ENCODE assay signal across 34 cellular contexts in the genomic region with DNA sequence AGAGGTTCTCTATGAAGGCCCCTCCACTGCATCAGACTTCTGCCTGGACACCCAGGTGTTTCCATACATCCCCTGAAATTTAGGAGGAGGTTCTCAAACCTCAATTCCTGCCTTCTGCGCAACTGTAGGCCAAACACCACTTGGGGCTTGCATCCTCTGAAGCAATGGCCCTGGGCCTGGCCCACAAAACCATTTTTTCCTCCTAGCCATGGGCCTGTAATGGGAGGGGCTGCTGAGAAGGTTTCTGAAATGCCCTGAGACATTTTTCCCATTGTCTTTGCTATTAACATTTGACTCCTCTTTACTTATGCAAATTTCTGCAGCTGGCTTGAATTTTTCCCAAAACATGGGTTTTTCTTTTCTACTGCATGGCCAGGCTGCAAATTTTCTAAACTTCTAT. TPM values are rescaled to one million over a fixed set of nuclear protein-coding genes. Genes with fewer than 3 reads are reported as not detected.
DNase-seq lines count a peak whose midpoint lies in the region; ATAC-seq and TF ChIP-seq lines count a peak whose summit lies in the region.
"Had no signal": no experiment of that assay in that cellular context is flagged by ENCODE, and none has a peak within 500 bp of the region (broad histone marks: within the 10 kb centered on the region; RNA-seq: fewer than 3 reads in every experiment).

No MANE protein-coding gene starts in this region.

- 95% methylated on average over 1 of the region's 1 CpG for WGBS in smooth muscle cell (ENCODE audit: low lambda C conversion rate)

- H3K4me2 ChIP-seq in GM23338 (0 out of 2 replicates have a peak overlapping the region, but pooled peaks have one; percentile 14), smooth muscle cell (no peak overlapping the region)
- H3K4me2 ChIP-seq: A549 had no signal

- H3K36me3 Mint-ChIP-seq in activated T-cell treated with anti-CD3 and anti-CD28 coated beads, Interleukin-2, amount 50 U/mL, for 24 hours (ENCODE audit: low read depth) = peaks cover 20% of the 10 kb centered on the region
- H3K36me3 Mint-ChIP-seq in GM23338 (ENCODE audit: low read depth) = peaks cover 14% of the 10 kb centered on the region; the same call in 2 of the 3 replicates
- H3K36me3 Mint-ChIP-seq in activated naive CD8-positive, alpha-beta T cell treated with anti-CD3 and anti-CD28 coated beads for 36 hours = peaks cover 43% of the 10 kb centered on the region
- H3K36me3 Mint-ChIP-seq in stimulated activated memory B cell treated with anti-CD40 and anti-IgM and Interleukin-4, amounts not matched to agents 10 μg/mL and 1 μg/mL and 100 μg/mL, for 72 hours = peaks cover 21% of the 10 kb centered on the region

- no peak overlapping the region for H3K9ac ChIP-seq in smooth muscle cell (ENCODE audit: low read depth)

- TF ChIP-seq CTCF in GM23338 (conservative IDR thresholded peaks at IDR 0.05; ENCODE audit: low read depth in 2 of 2) = no peak
- TF ChIP-seq CTCF in smooth muscle cell (IDR thresholded peaks at IDR 0.05; ENCODE audit: borderline replicate concordance, insufficient read depth, poor library complexity, severe bottlenecking) = no peak

- H3K27ac ChIP-seq in GM23338 (ENCODE audit: low read depth) (no peak overlapping the region; the same call in 1 of the 2 replicates), smooth muscle cell (ENCODE audit: low read depth) (no peak overlapping the region)
- H3K27ac ChIP-seq: A549, adrenal gland, body of pancreas, gastrocnemius medialis, prostate gland, thyroid gland, vagina had no signal

- peaks cover 29% of the 10 kb centered on the region for H3K9me2 ChIP-seq in GM23338 (ENCODE audit: insufficient read depth)

- peak overlapping the region; percentile 92 for H3K27ac Mint-ChIP-seq in activated T-cell treated with anti-CD3 and anti-CD28 coated beads, Interleukin-2, amount 50 U/mL, for 24 hours
- H3K27ac Mint-ChIP-seq in GM23338 = no peak overlapping the region; the same call in 1 of the 2 replicates
- peak overlapping the region; percentile 91 for H3K27ac Mint-ChIP-seq in activated naive CD8-positive, alpha-beta T cell treated with anti-CD3 and anti-CD28 coated beads for 36 hours
- peak overlapping the region; percentile 98 for H3K27ac Mint-ChIP-seq in stimulated activated memory B cell treated with anti-CD40 and anti-IgM and Interleukin-4, amounts not matched to agents 10 μg/mL and 1 μg/mL and 100 μg/mL, for 72 hours

- H3K27me3 Mint-ChIP-seq in activated T-cell treated with anti-CD3 and anti-CD28 coated beads, Interleukin-2, amount 50 U/mL, for 24 hours = no peaks in the 10 kb centered on the region
- peaks cover 2% of the 10 kb centered on the region for H3K27me3 Mint-ChIP-seq in GM23338 (ENCODE audit: insufficient read depth, low read depth, poor library complexity)
- H3K27me3 Mint-ChIP-seq in activated naive CD8-positive, alpha-beta T cell treated with anti-CD3 and anti-CD28 coated beads for 36 hours = no peaks in the 10 kb centered on the region
- no peaks in the 10 kb centered on the region for H3K27me3 Mint-ChIP-seq in stimulated activated memory B cell treated with anti-CD40 and anti-IgM and Interleukin-4, amounts not matched to agents 10 μg/mL and 1 μg/mL and 100 μg/mL, for 72 hours

- H3K4me3 Mint-ChIP-seq in activated T-cell treated with anti-CD3 and anti-CD28 coated beads, Interleukin-2, amount 50 U/mL, for 24 hours = no peak overlapping the region
- H3K4me3 Mint-ChIP-seq in GM23338 = no peak overlapping the region
- H3K4me3 Mint-ChIP-seq in activated naive CD8-positive, alpha-beta T cell treated with anti-CD3 and anti-CD28 coated beads for 36 hours = no peak overlapping the region
- no peak overlapping the region for H3K4me3 Mint-ChIP-seq in stimulated activated memory B cell treated with anti-CD40 and anti-IgM and Interleukin-4, amounts not matched to agents 10 μg/mL and 1 μg/mL and 100 μg/mL, for 72 hours
- H3K4me3 Mint-ChIP-seq: activated T-helper 1 cell treated with anti-CD3 and anti-CD28 coated beads, Interleukin-12 subunit alpha, Interleukin-12 subunit beta, Interleukin-2, Interleukin-4 antibody, amounts not matched to agents 30 ng/mL and 10 ng/mL and 1 ng/mL, durations not matched to agents 14 hours and 24 hours and 36 hours had no signal

- H3K36me3 ChIP-seq in GM23338 (ENCODE audit: insufficient read depth) (no peaks in the 10 kb centered on the region), smooth muscle cell (ENCODE audit: low read depth) (no peaks in the 10 kb centered on the region)
- H3K36me3 ChIP-seq: adrenal gland, BE2C, gastrocnemius medialis, prostate gland, thyroid gland, vagina had no signal

- no peaks in the 10 kb centered on the region for H3K9me3 ChIP-seq in smooth muscle cell (replicated peaks; ENCODE audit: low read depth)
- H3K9me3 ChIP-seq: A549, adrenal gland, BE2C, body of pancreas, gastrocnemius medialis, prostate gland, thyroid gland, vagina had no signal

- ATAC-seq in GM23338 = no peak
- no peak for ATAC-seq in stimulated activated memory B cell treated with anti-CD40 and anti-IgM and Interleukin-4, amounts not matched to agents 10 μg/mL and 1 μg/mL and 100 μg/mL, for 72 hours
- ATAC-seq: A549, body of pancreas, gastrocnemius medialis, HCT116, K562, left colon, sciatic nerve had no signal

- no peak for DNase-seq in activated T-cell treated with anti-CD3 and anti-CD28 coated beads, Interleukin-2, amount 50 U/mL, for 24 hours
- DNase-seq in activated T-cell treated with anti-CD3 and anti-CD28 coated beads for 4 hours (no peak), GM23338 (ENCODE audit: low spot score) (peak; percentile 38), NCI-H2107 treated with DMSO at 0.1 percent for 48 hours (lab: John Stamatoyannopoulos, UW; ENCODE audit: unreplicated experiment) (no peak), NCI-H2107 (lab: John Stamatoyannopoulos, UW) (no peak), smooth muscle cell (lab: John Stamatoyannopoulos, UW; ENCODE audit: unreplicated experiment) (no peak)
- no peak for DNase-seq in activated naive CD8-positive, alpha-beta T cell treated with anti-CD3 and anti-CD28 coated beads for 36 hours
- DNase-seq: adrenal gland; BE2C; body of pancreas; Calu3; dermis blood vessel endothelial cell; DMS79 treated with DMSO at 0.1 percent for 48 hours; gastrocnemius medialis; GF-D8; left colon; mammary epithelial cell; NCI-H1105; NCI-H2029 treated with DMSO at 0.1 percent for 48 hours; NCI-H226; NCI-H748 treated with DMSO at 0.1 percent for 48 hours; RPMI8226; stimulated activated CD4-positive, alpha-beta T cell treated with anti-CD3 and anti-CD28 coated beads, Interleukin-4, amount 100 ng/mL, for 24 hours; stimulated activated naive CD4-positive, alpha-beta T cell treated with Interleukin-2 at 50 U/mL for 16 hours; T-helper 1 cell; thyroid gland had no signal

- no peaks in the 10 kb centered on the region for H3K27me3 ChIP-seq in GM23338 (ENCODE audit: insufficient read depth)
- no peaks in the 10 kb centered on the region for H3K27me3 ChIP-seq in smooth muscle cell (ENCODE audit: low read depth)
- H3K27me3 ChIP-seq: adrenal gland, BE2C, body of pancreas, gastrocnemius medialis, thyroid gland, vagina had no signal

- H4K20me1 ChIP-seq in GM23338 (replicated peaks; ENCODE audit: insufficient read depth) (no peaks in the 10 kb centered on the region), smooth muscle cell (ENCODE audit: low read depth) (no peaks in the 10 kb centered on the region)

- H3K4me1 ChIP-seq in GM23338 (ENCODE audit: insufficient read depth) = peaks cover 15% of the 10 kb centered on the region
- peaks cover 3% of the 10 kb centered on the region for H3K4me1 ChIP-seq in smooth muscle cell (ENCODE audit: low read depth)
- H3K4me1 ChIP-seq: A549, adrenal gland, body of pancreas, gastrocnemius medialis, prostate gland, thyroid gland, vagina had no signal

- H3F3A ChIP-seq in GM23338 (replicated peaks; ENCODE audit: low read depth) (no peaks in the 10 kb centered on the region), smooth muscle cell (ENCODE audit: low read depth) (no peaks in the 10 kb centered on the region)

- H3K9me3 Mint-ChIP-seq in activated T-cell treated with anti-CD3 and anti-CD28 coated beads, Interleukin-2, amount 50 U/mL, for 24 hours = peaks cover 12% of the 10 kb centered on the region
- H3K9me3 Mint-ChIP-seq in GM23338 = peaks cover 11% of the 10 kb centered on the region; the same call in 2 of the 3 replicates
- peaks cover 18% of the 10 kb centered on the region for H3K9me3 Mint-ChIP-seq in activated naive CD8-positive, alpha-beta T cell treated with anti-CD3 and anti-CD28 coated beads for 36 hours
- H3K9me3 Mint-ChIP-seq in stimulated activated memory B cell treated with anti-CD40 and anti-IgM and Interleukin-4, amounts not matched to agents 10 μg/mL and 1 μg/mL and 100 μg/mL, for 72 hours = peaks cover 9% of the 10 kb centered on the region

- H2AFZ ChIP-seq in GM23338 = peak overlapping the region; percentile 43; the same call in 1 of the 2 replicates
- no peak overlapping the region for H2AFZ ChIP-seq in smooth muscle cell (ENCODE audit: low read depth)

- H3K79me2 ChIP-seq in GM23338 (replicated peaks; ENCODE audit: insufficient read depth) (no peaks in the 10 kb centered on the region), smooth muscle cell (ENCODE audit: low read depth) (no peaks in the 10 kb centered on the region)

- H3K4me3 ChIP-seq in GM23338 (no peak overlapping the region), smooth muscle cell (no peak overlapping the region)
- H3K4me3 ChIP-seq: A549, adrenal gland, body of pancreas, gastrocnemius medialis, K562, prostate gland, thyroid gland, vagina had no signal

- peaks cover 86% of the 10 kb centered on the region for H3K4me1 Mint-ChIP-seq in activated T-cell treated with anti-CD3 and anti-CD28 coated beads, Interleukin-2, amount 50 U/mL, for 24 hours (ENCODE audit: low read depth)
- peaks cover 22% of the 10 kb centered on the region for H3K4me1 Mint-ChIP-seq in GM23338
- peaks cover 81% of the 10 kb centered on the region for H3K4me1 Mint-ChIP-seq in activated naive CD8-positive, alpha-beta T cell treated with anti-CD3 and anti-CD28 coated beads for 36 hours
- peaks cover 61% of the 10 kb centered on the region for H3K4me1 Mint-ChIP-seq in stimulated activated memory B cell treated with anti-CD40 and anti-IgM and Interleukin-4, amounts not matched to agents 10 μg/mL and 1 μg/mL and 100 μg/mL, for 72 hours

RNA-seq across cellular contexts. Expression of a gene that starts 37.9 kb away (rescaled TPM):
- total RNA-seq in GM23338 (2014; rRNA removed; shearing (Covaris generic)) = 0.10 TPM in 1 of 2 replicates, not detected in the other
- polyA plus RNA-seq in GM23338 (2016; fragmentation: Nextera tagmentation; extraction: Ambion mirVana) (0.43 and 0.52 TPM in 2 replicates), smooth muscle cell (0.37 TPM in 1 of 2 replicates, not detected in the other)
- 100 to 1,000 TPM; 421 to 422 TPM for total RNA-seq in activated naive CD8-positive, alpha-beta T cell treated with anti-CD3 and anti-CD28 coated beads for 36 hours
- total RNA-seq in smooth muscle cell = 0.04 TPM in 1 of 2 replicates, not detected in the other
- total RNA-seq: Calu3, dermis blood vessel endothelial cell had no signal
- polyA plus RNA-seq: A549, mammary epithelial cell had no signal

Comparison
In these comparisons a context has a peak if more than half of its experiments do, and no peak if none do; other contexts are left out.
1. RNA of a gene that starts 37.9 kb away (total RNA-seq): 421 to 422 TPM in activated naive CD8-positive, alpha-beta T cell treated with anti-CD3 and anti-CD28 coated beads for 36 hours; 0.10 TPM in GM23338 and 0.04 TPM in smooth muscle cell; every median in the first group is over 100 times any median in the second.